In the genomic region with DNA sequence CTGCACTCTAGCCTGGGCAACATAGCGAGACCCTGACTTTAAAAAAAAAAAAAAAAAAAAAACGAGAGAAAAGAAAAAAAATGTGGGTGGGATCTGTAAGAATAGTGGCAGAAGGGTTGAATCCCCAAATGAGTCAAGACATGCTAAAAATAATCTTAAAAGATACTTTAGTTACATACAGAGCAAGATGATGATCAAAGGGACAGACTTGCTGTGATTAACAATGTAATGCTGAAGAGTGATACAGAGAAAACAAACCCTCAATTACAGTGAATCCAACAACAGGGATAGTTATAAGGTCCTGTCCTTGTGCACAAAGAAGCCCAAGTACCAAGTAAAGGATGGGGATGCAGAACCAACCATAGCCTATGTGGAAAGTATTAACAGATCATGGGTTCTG, we compare ENCODE assay signal across 24 cellular contexts.
DNase-seq lines count a peak whose midpoint lies in the region; ATAC-seq and TF ChIP-seq lines count a peak whose summit lies in the region.
"Had no signal": no experiment of that assay in that cellular context is flagged by ENCODE, and none has a peak within 500 bp of the region (broad histone marks: within the 10 kb centered on the region; RNA-seq: fewer than 3 reads in every experiment).

No MANE protein-coding gene starts in this region.

- intact Hi-C loops in activated CD8-positive, alpha-beta T cell treated with anti-CD3 and anti-CD28 coated beads for 36 hours (cut with micrococcal nuclease) = no loop called here

- H3K9me3 Mint-ChIP-seq in activated CD8-positive, alpha-beta T cell treated with anti-CD3 and anti-CD28 coated beads for 36 hours = no peaks in the 10 kb centered on the region
- no peaks in the 10 kb centered on the region for H3K9me3 Mint-ChIP-seq in activated CD8-positive, alpha-beta T cell treated with anti-CD3 and anti-CD28 coated beads, Interleukin-2, amount 10 ng/mL, durations not matched to agents 7 days and 5 days (ENCODE audit: insufficient read depth)
- no peaks in the 10 kb centered on the region for H3K9me3 Mint-ChIP-seq in stimulated activated naive CD8-positive, alpha-beta T cell treated with anti-CD3 and anti-CD28 coated beads, Interleukin-15, amount 100 ng/mL, for 72 hours
- H3K9me3 Mint-ChIP-seq: CD14-positive monocyte, IgD-negative memory B cell had no signal

- H3K4me3 Mint-ChIP-seq in activated CD8-positive, alpha-beta T cell treated with anti-CD3 and anti-CD28 coated beads for 36 hours = no peak overlapping the region
- no peak overlapping the region for H3K4me3 Mint-ChIP-seq in activated CD8-positive, alpha-beta T cell treated with anti-CD3 and anti-CD28 coated beads, Interleukin-2, amount 10 ng/mL, durations not matched to agents 7 days and 5 days
- no peak overlapping the region for H3K4me3 Mint-ChIP-seq in stimulated activated naive CD8-positive, alpha-beta T cell treated with anti-CD3 and anti-CD28 coated beads, Interleukin-15, amount 100 ng/mL, for 72 hours
- H3K4me3 Mint-ChIP-seq: CD14-positive monocyte, IgD-negative memory B cell had no signal

- no peak for DNase-seq in activated CD8-positive, alpha-beta T cell treated with anti-CD3 and anti-CD28 coated beads for 36 hours
- no peak for DNase-seq in activated CD8-positive, alpha-beta T cell treated with anti-CD3 and anti-CD28 coated beads, Interleukin-2, amount 10 ng/mL, durations not matched to agents 7 days and 5 days
- no peak for DNase-seq in stimulated activated naive CD8-positive, alpha-beta T cell treated with anti-CD3 and anti-CD28 coated beads, Interleukin-15, Interleukin-2, amounts not matched to agents 100 U/mL and 50 U/mL, for 24 hours
- DNase-seq in stimulated activated naive CD8-positive, alpha-beta T cell treated with anti-CD3 and anti-CD28 coated beads, Interleukin-15, amount 100 ng/mL, for 72 hours = no peak
- no peak for DNase-seq in GM19240 (ENCODE audit: insufficient read length, low spot score)
- DNase-seq: 8988T; ACHN; BE2C; DMS153; DND-41; GM23248; H7; MM.1S; NCI-H2029 treated with DMSO at 0.1 percent for 48 hours; NCI-H446 treated with DMSO at 0.1 percent for 48 hours; NCI-H526; NCI-H82; NK-92 treated with Interleukin-12 subunit alpha and Interleukin-12 subunit beta, amount 100 ng/mL, for 24 hours; PC-3 had no signal

- H3K36me3 Mint-ChIP-seq in activated CD8-positive, alpha-beta T cell treated with anti-CD3 and anti-CD28 coated beads for 36 hours (ENCODE audit: low read depth) = peaks cover 20% of the 10 kb centered on the region
- H3K36me3 Mint-ChIP-seq in activated CD8-positive, alpha-beta T cell treated with anti-CD3 and anti-CD28 coated beads, Interleukin-2, amount 10 ng/mL, durations not matched to agents 7 days and 5 days (ENCODE audit: low read depth) = peaks cover 25% of the 10 kb centered on the region

- H3K36me3 ChIP-seq in neutrophil = no peaks in the 10 kb centered on the region
- H3K36me3 ChIP-seq: BE2C had no signal

- peak; percentile 39 for ATAC-seq in activated CD8-positive, alpha-beta T cell treated with anti-CD3 and anti-CD28 coated beads for 36 hours
- no peak for ATAC-seq in activated CD8-positive, alpha-beta T cell treated with anti-CD3 and anti-CD28 coated beads, Interleukin-2, amount 10 ng/mL, durations not matched to agents 7 days and 5 days
- peak; percentile 23 for ATAC-seq in stimulated activated naive CD8-positive, alpha-beta T cell treated with anti-CD3 and anti-CD28 coated beads, Interleukin-15, Interleukin-2, amounts not matched to agents 100 U/mL and 50 U/mL, for 24 hours
- ATAC-seq in stimulated activated naive CD8-positive, alpha-beta T cell treated with anti-CD3 and anti-CD28 coated beads, Interleukin-15, amount 100 ng/mL, for 72 hours = no peak
- ATAC-seq in HG03571 (IDR thresholded peaks at IDR 0.05; ENCODE audit: unreplicated experiment) = no peak
- ATAC-seq: PC-3 had no signal

- H3K4me3 ChIP-seq in neutrophil (ENCODE audit: low read depth in 1 of 2, low read length in 1 of 2) = no peak overlapping the region
- H3K4me3 ChIP-seq: GM23248 had no signal

- H3K27ac ChIP-seq in neutrophil = peak overlapping the region; percentile 82
- H3K27ac ChIP-seq: GM23248, KMS-11 had no signal

- CTCF ChIA-PET in activated CD8-positive, alpha-beta T cell treated with anti-CD3 and anti-CD28 coated beads for 36 hours (lab: Charles Lee) = interaction anchor here (0.9 to 1.9 kb wide), 5 partner anchors 18 to 409 kb away, joined by 3 to 8 read pairs (median 3); no protein-coding TSS in a partner anchor
- CTCF ChIA-PET in activated CD8-positive, alpha-beta T cell treated with anti-CD3 and anti-CD28 coated beads, Interleukin-2, amount 10 ng/mL, durations not matched to agents 7 days and 5 days (lab: Charles Lee) = interaction anchor here (2.1 kb wide), 1 partner anchor 161 kb away, joined by 7 read pairs; no protein-coding TSS in a partner anchor

- no peak overlapping the region for H3K27ac Mint-ChIP-seq in activated CD8-positive, alpha-beta T cell treated with anti-CD3 and anti-CD28 coated beads for 36 hours
- no peak overlapping the region for H3K27ac Mint-ChIP-seq in activated CD8-positive, alpha-beta T cell treated with anti-CD3 and anti-CD28 coated beads, Interleukin-2, amount 10 ng/mL, durations not matched to agents 7 days and 5 days
- no peak overlapping the region for H3K27ac Mint-ChIP-seq in stimulated activated naive CD8-positive, alpha-beta T cell treated with anti-CD3 and anti-CD28 coated beads, Interleukin-15, amount 100 ng/mL, for 72 hours
- H3K27ac Mint-ChIP-seq: IgD-negative memory B cell had no signal

- no peak for TF ChIP-seq CTCF in activated CD8-positive, alpha-beta T cell treated with anti-CD3 and anti-CD28 coated beads for 36 hours (IDR thresholded peaks at IDR 0.05)
- TF ChIP-seq CTCF in neutrophil (IDR thresholded peaks at IDR 0.05) = no peak

- H3K4me1 Mint-ChIP-seq in activated CD8-positive, alpha-beta T cell treated with anti-CD3 and anti-CD28 coated beads for 36 hours (ENCODE audit: low read depth) = peaks cover 17% of the 10 kb centered on the region
- H3K4me1 Mint-ChIP-seq in activated CD8-positive, alpha-beta T cell treated with anti-CD3 and anti-CD28 coated beads, Interleukin-2, amount 10 ng/mL, durations not matched to agents 7 days and 5 days (ENCODE audit: low read depth) = no peaks in the 10 kb centered on the region
- H3K4me1 Mint-ChIP-seq in stimulated activated naive CD8-positive, alpha-beta T cell treated with anti-CD3 and anti-CD28 coated beads, Interleukin-15, amount 100 ng/mL, for 72 hours = peaks cover 32% of the 10 kb centered on the region
- H3K4me1 Mint-ChIP-seq: IgD-negative memory B cell had no signal

- H3K4me1 ChIP-seq in neutrophil (ENCODE audit: control insufficient read depth in 1 of 2, insufficient read depth in 1 of 2, low read depth in 1 of 2, low read length in 1 of 2) = peaks cover 79% of the 10 kb centered on the region in 2 experiments
- H3K4me1 ChIP-seq: BE2C had no signal

- H3K27me3 ChIP-seq in neutrophil = no peaks in the 10 kb centered on the region
- H3K27me3 ChIP-seq: BE2C had no signal

- H3K27me3 Mint-ChIP-seq in activated CD8-positive, alpha-beta T cell treated with anti-CD3 and anti-CD28 coated beads for 36 hours = no peaks in the 10 kb centered on the region
- no peaks in the 10 kb centered on the region for H3K27me3 Mint-ChIP-seq in activated CD8-positive, alpha-beta T cell treated with anti-CD3 and anti-CD28 coated beads, Interleukin-2, amount 10 ng/mL, durations not matched to agents 7 days and 5 days (ENCODE audit: low read depth)
- no peaks in the 10 kb centered on the region for H3K27me3 Mint-ChIP-seq in stimulated activated naive CD8-positive, alpha-beta T cell treated with anti-CD3 and anti-CD28 coated beads, Interleukin-15, amount 100 ng/mL, for 72 hours
- H3K27me3 Mint-ChIP-seq: IgD-negative memory B cell had no signal

- no peaks in the 10 kb centered on the region for H3K9me3 ChIP-seq in neutrophil
- H3K9me3 ChIP-seq: BE2C had no signal

- POLR2A ChIA-PET in activated CD8-positive, alpha-beta T cell treated with anti-CD3 and anti-CD28 coated beads for 36 hours (lab: Charles Lee) = interaction anchor here (0.6 to 0.9 kb wide), 2 partner anchors 114 to 156 kb away, joined by 3 to 4 read pairs; no protein-coding TSS in a partner anchor
- POLR2A ChIA-PET in activated CD8-positive, alpha-beta T cell treated with anti-CD3 and anti-CD28 coated beads, Interleukin-2, amount 10 ng/mL, durations not matched to agents 7 days and 5 days (lab: Charles Lee) = no interaction called here

Comparison
In these comparisons a context has a peak if more than half of its experiments do, and no peak if none do; other contexts are left out.
1. ATAC-seq: peak in activated CD8-positive, alpha-beta T cell treated with anti-CD3 and anti-CD28 coated beads for 36 hours (single experiment) and stimulated activated naive CD8-positive, alpha-beta T cell treated with anti-CD3 and anti-CD28 coated beads, Interleukin-15, Interleukin-2, amounts not matched to agents 100 U/mL and 50 U/mL, for 24 hours (single experiment); none in activated CD8-positive, alpha-beta T cell treated with anti-CD3 and anti-CD28 coated beads, Interleukin-2, amount 10 ng/mL, durations not matched to agents 7 days and 5 days (single experiment), stimulated activated naive CD8-positive, alpha-beta T cell treated with anti-CD3 and anti-CD28 coated beads, Interleukin-15, amount 100 ng/mL, for 72 hours (single experiment) and HG03571 (single experiment).